1 cellular context compared by ENCODE assay signal in genomic region chr4:56387023-56388001, GRCh38.
TF ChIP-seq lines count a peak whose summit lies in the region.

TSS of gene AASDH (minus strand) at chr4:56387491. CDS start at chr4:56384299, 3,192 bp downstream.

TF ChIP-seq in GM12878, 131 proteins besides CTCF, POLR2A, EP300 and RAD21 (continued from another document and continues in another):
- peak; percentile 83 for TF ChIP-seq NKRF (conservative IDR thresholded peaks at IDR 0.05)
- TF ChIP-seq PRDM15 (CRISPR knock-in tag; IDR thresholded peaks at IDR 0.05) = no peak
- peak; percentile 96 for TF ChIP-seq ATF3 (IDR thresholded peaks at IDR 0.05; ENCODE audit: borderline replicate concordance, extremely low read depth, low read depth, low read length)
- TF ChIP-seq POLR2AphosphoS2 (IDR thresholded peaks at IDR 0.05; ENCODE audit: low read depth, low read length) = peak; percentile 82
- TF ChIP-seq PAX8 (IDR thresholded peaks at IDR 0.05) = no peak
- TF ChIP-seq HDGF (IDR thresholded peaks at IDR 0.05) = peak; percentile 63; the same call in 1 of the 2 replicates
- TF ChIP-seq SKIL (IDR thresholded peaks at IDR 0.05; ENCODE audit: low read depth, poor library complexity, severe bottlenecking) = no peak
- no peak for TF ChIP-seq BCL3 (IDR thresholded peaks at IDR 0.05; ENCODE audit: borderline replicate concordance, insufficient read depth, low read depth, low read length, poor library complexity, severe bottlenecking)
- TF ChIP-seq MYB (IDR thresholded peaks at IDR 0.05; ENCODE audit: borderline replicate concordance, low read depth, low read length) = no peak
- TF ChIP-seq IKZF1 (conservative IDR thresholded peaks at IDR 0.05) = peak; percentile 78
- TF ChIP-seq KDM1A (IDR thresholded peaks at IDR 0.05; ENCODE audit: borderline replicate concordance) = no peak
- no peak for TF ChIP-seq SPI1 (IDR thresholded peaks at IDR 0.05; ENCODE audit: borderline replicate concordance, insufficient read depth, low read depth, low read length)
- no peak; the same call in 1 of the 2 replicates for TF ChIP-seq ZNF384 (IDR thresholded peaks at IDR 0.05; ENCODE audit: borderline replicate concordance, low read depth, low read length)
- no peak for TF ChIP-seq ZZZ3 (IDR thresholded peaks at IDR 0.05; ENCODE audit: control insufficient read depth, insufficient read length, low read depth)
- no peak; a peak in 1 of 4 replicates for TF ChIP-seq IKZF2 (IDR thresholded peaks at IDR 0.05)
- 0 out of 2 replicates have a peak, but pooled peaks have one; percentile 30 for TF ChIP-seq IRF3 (IDR thresholded peaks at IDR 0.05)
- peak; percentile 100 for TF ChIP-seq CREB1 (IDR thresholded peaks at IDR 0.05; ENCODE audit: low read depth)
- no peak; the same call in none of the 2 replicates for TF ChIP-seq RCOR1 (conservative IDR thresholded peaks at IDR 0.05; ENCODE audit: low read depth, low read length)
- TF ChIP-seq BRCA1 (IDR thresholded peaks at IDR 0.05; ENCODE audit: low read depth, low read length) = peak; percentile 56; the same call in 1 of the 2 replicates
- TF ChIP-seq IRF5 (IDR thresholded peaks at IDR 0.05; ENCODE audit: borderline replicate concordance) = no peak
- TF ChIP-seq YY1 (IDR thresholded peaks at IDR 0.05; ENCODE audit: low read depth, low read length) = peak; percentile 69
- TF ChIP-seq GABPA (IDR thresholded peaks at IDR 0.05; ENCODE audit: low read depth) = peak; percentile 63
- TF ChIP-seq POU2F2 (IDR thresholded peaks at IDR 0.05; ENCODE audit: borderline replicate concordance, low read depth, low read length) = peak; percentile 35; the same call in 2 of the 3 replicates
- TF ChIP-seq FOS (IDR thresholded peaks at IDR 0.05; ENCODE audit: borderline replicate concordance, extremely low read depth, insufficient read length) = no peak
- no peak for TF ChIP-seq JUND (IDR thresholded peaks at IDR 0.05; ENCODE audit: low read depth, low read length)
- TF ChIP-seq SMAD1 (IDR thresholded peaks at IDR 0.05; ENCODE audit: low read depth, partially characterized antibody) = no peak
- no peak; the same call in 1 of the 2 replicates for TF ChIP-seq E2F4 (IDR thresholded peaks at IDR 0.05; ENCODE audit: low read depth, low read length)
- no peak for TF ChIP-seq TCF7 (IDR thresholded peaks at IDR 0.05; ENCODE audit: borderline replicate concordance)
- peak; percentile 92; the same call in 1 of the 2 replicates for TF ChIP-seq CBX5 (IDR thresholded peaks at IDR 0.05; ENCODE audit: low read depth)
- TF ChIP-seq CBX3 (IDR thresholded peaks at IDR 0.05; ENCODE audit: borderline replicate concordance, low read depth) = no peak
- TF ChIP-seq EZH2 (IDR thresholded peaks at IDR 0.05; ENCODE audit: borderline replicate concordance, control insufficient read depth, low read depth, low read length) = no peak
- TF ChIP-seq NR2C1 (IDR thresholded peaks at IDR 0.05) = peak; percentile 86
- TF ChIP-seq ZNF592 (IDR thresholded peaks at IDR 0.05) = no peak
- no peak for TF ChIP-seq SREBF1 (IDR thresholded peaks at IDR 0.05; ENCODE audit: low read length)
- TF ChIP-seq KAT2A (conservative IDR thresholded peaks at IDR 0.05; ENCODE audit: control insufficient read depth, low read depth, low read length) = no peak
- no peak for TF ChIP-seq NFXL1 (IDR thresholded peaks at IDR 0.05; ENCODE audit: borderline replicate concordance)
- TF ChIP-seq PAX5 (IDR thresholded peaks at IDR 0.05; ENCODE audit: borderline replicate concordance, low read depth, low read length) = 0 out of 2 replicates have a peak, but pooled peaks have one; percentile 3
- no peak for TF ChIP-seq SMC3 (IDR thresholded peaks at IDR 0.05; ENCODE audit: borderline replicate concordance, low read length)
- no peak for TF ChIP-seq ZSCAN29 (IDR thresholded peaks at IDR 0.05)
- TF ChIP-seq STAT3 (IDR thresholded peaks at IDR 0.05; ENCODE audit: low read depth, low read length) = 0 out of 2 replicates have a peak, but pooled peaks have one; percentile 43
- TF ChIP-seq STAT1 (conservative IDR thresholded peaks at IDR 0.05) = 0 out of 2 replicates have a peak, but pooled peaks have one; percentile 60
- peak; percentile 72 for TF ChIP-seq FOXK2 (IDR thresholded peaks at IDR 0.05)
- no peak for TF ChIP-seq HDAC2 (IDR thresholded peaks at IDR 0.05)
- 0 out of 2 replicates have a peak, but pooled peaks have one; percentile 59 for TF ChIP-seq CHD2 (IDR thresholded peaks at IDR 0.05; ENCODE audit: borderline replicate concordance, low read depth, low read length)
